Comparison of ENCODE assay signal across 8 cellular contexts in genomic region chr11:2268911-2269600, GRCh38. TPM values are rescaled to one million over a fixed set of nuclear protein-coding genes. Genes with fewer than 3 reads are reported as not detected.
A peak's percentile ranks its signal among the peaks of the same experiment; 100 is the strongest.
DNase-seq lines count a peak whose midpoint lies in the region; ATAC-seq and TF ChIP-seq lines count a peak whose summit lies in the region.

No MANE protein-coding gene starts in this region.

- H3K27me3 Mint-ChIP-seq in T-cell = peaks cover 7 to 30% of the 10 kb centered on the region in 2 donors

- peaks cover 28 to 35% (median 31%) of the 10 kb centered on the region in 3 donors for H3K4me1 Mint-ChIP-seq in T-cell

- H3K4me3 Mint-ChIP-seq in T-cell = peak overlapping the region; percentile 61 to 65 (median 64)

- in situ Hi-C loops in G401 (cut with HindIII; ENCODE audit: low sequenced_read_pairs) = no loop called here

- peak overlapping the region; percentile 46 for H3K4me3 ChIP-seq in H7 (ENCODE audit: insufficient read depth, low read depth, low read length)
- H3K4me3 ChIP-seq in kidney epithelial cell (ENCODE audit: low read depth, low read length) = peak overlapping the region; percentile 22

- peak; percentile 94 for DNase-seq in H7
- peak in 23 of 34 experiments; percentile 4 to 47 (median 26) for DNase-seq in T-cell
- peak; percentile 35 for DNase-seq in astrocyte of the hippocampus (ENCODE audit: low read depth, low spot score)
- DNase-seq in kidney epithelial cell (ENCODE audit: low read depth) = no peak
- DNase-seq in stimulated activated CD4-positive, alpha-beta T cell treated with anti-CD3 and anti-CD28 coated beads, Interleukin-2, amount 100 ng/mL, for 4 hours (ENCODE audit: low read depth) = peak; percentile 87
- DNase-seq in Ammon's horn (ENCODE audit: low spot score) = no peak
- DNase-seq in G401 (ENCODE audit: low spot score) = no peak

- no peak overlapping the region for H3K27ac Mint-ChIP-seq in T-cell

- no peaks in the 10 kb centered on the region for H3K9me3 Mint-ChIP-seq in T-cell

- H3K36me3 Mint-ChIP-seq in T-cell = no peaks in the 10 kb centered on the region

- H3K36me3 ChIP-seq in H7 (replicated peaks; ENCODE audit: control insufficient read depth, insufficient read depth, low read length) = no peaks in the 10 kb centered on the region
- H3K36me3 ChIP-seq in kidney epithelial cell (ENCODE audit: control insufficient read depth, insufficient read depth, low read length) = no peaks in the 10 kb centered on the region

- POLR2A ChIA-PET in T-cell (lab: Charles Lee) = interaction anchor here in 1 of 2 donors (0.6 kb wide), 1 partner anchor 918 kb away, joined by 4 read pairs; no protein-coding TSS in a partner anchor

- ATAC-seq in T-cell (replicated peaks in 1 of 4) (peak; percentile 29 to 40 (median 32)), GM21576 (IDR thresholded peaks at IDR 0.05; ENCODE audit: unreplicated experiment) (no peak)

- TF ChIP-seq CTCF in kidney epithelial cell (IDR thresholded peaks at IDR 0.05; ENCODE audit: insufficient read depth, low read length, poor library complexity, severe bottlenecking) = no peak

- CTCF ChIA-PET in T-cell (lab: Charles Lee) = no interaction called here

- H3K27me3 ChIP-seq in H7 (ENCODE audit: control insufficient read depth, insufficient read depth, low read length) (peaks cover 62% of the 10 kb centered on the region), kidney epithelial cell (ENCODE audit: control insufficient read depth, insufficient read depth, low read length) (peaks cover 71% of the 10 kb centered on the region)

RNA-seq across cellular contexts. Expression of gene ASCL2, which starts 1.3 kb away (rescaled TPM):
- total RNA-seq in H7 (2014; rRNA removed; shearing (Covaris generic)) = 0.44 and 0.55 TPM in 2 replicates
- total RNA-seq in T-cell = 1 to 10 TPM in 1 of 5 donors, under 1 TPM in 4; 0.29 to 1.3 (median 0.51) TPM
- 0.21 TPM in 1 of 2 replicates, not detected in the other for total RNA-seq in kidney epithelial cell
- not detected in 2 replicates for total RNA-seq in G401 (2014; rRNA removed; shearing (Covaris generic))

RNA-seq across cellular contexts. Expression of gene C11orf21, which starts 32.7 kb away (rescaled TPM):
- not detected in 2 replicates for total RNA-seq in H7 (2014; rRNA removed; shearing (Covaris generic))
- total RNA-seq in T-cell = 100 to 1,000 TPM in 2 of 5 donors, 10 to 100 TPM in 3; 62.3 to 133 (median 88.9) TPM
- total RNA-seq in kidney epithelial cell = not detected in 2 replicates
- not detected in 2 replicates for total RNA-seq in G401 (2014; rRNA removed; shearing (Covaris generic))

RNA-seq across cellular contexts. Expression of gene TSPAN32, which starts 32.8 kb away (rescaled TPM):
- total RNA-seq in H7 (2014; rRNA removed; shearing (Covaris generic)) = not detected in 2 replicates
- total RNA-seq in T-cell = 100 to 1,000 TPM in 2 of 5 donors, 10 to 100 TPM in 3; 66.9 to 185 (median 92.3) TPM
- 0.46 TPM in 1 of 2 replicates, not detected in the other for total RNA-seq in kidney epithelial cell
- total RNA-seq in G401 (2014; rRNA removed; shearing (Covaris generic)) = not detected in 2 replicates

Comparison
In these comparisons a context has a peak if more than half of its experiments do, and no peak if none do; other contexts are left out.
1. DNase-seq: peak in H7 (single experiment), T-cell (23 of 34), astrocyte of the hippocampus (single experiment) and stimulated activated CD4-positive, alpha-beta T cell treated with anti-CD3 and anti-CD28 coated beads, Interleukin-2, amount 100 ng/mL, for 4 hours (single experiment); none in kidney epithelial cell (single experiment), Ammon's horn (single experiment) and G401 (single experiment).
2. RNA of gene C11orf21, which starts 32.7 kb away (total RNA-seq): 62.3 to 133 TPM in T-cell; not detected in H7, not detected in kidney epithelial cell and not detected in G401; every median in the first group is over 10 times any median in the second.
3. RNA of gene TSPAN32, which starts 32.8 kb away (total RNA-seq): 66.9 to 185 TPM in T-cell; 0.46 TPM in kidney epithelial cell, not detected in H7 and not detected in G401; every median in the first group is over 10 times any median in the second.